Comparison of ENCODE assay signal across 8 cellular contexts in genomic region chr4:140152760-140153418, GRCh38. TPM values are rescaled to one million over a fixed set of nuclear protein-coding genes. Genes with fewer than 3 reads are reported as not detected.
DNase-seq lines count a peak whose midpoint lies in the region; ATAC-seq and TF ChIP-seq lines count a peak whose summit lies in the region.

No MANE protein-coding gene starts in this region.

- TF ChIP-seq CTCF in HCT116 (IDR thresholded peaks at IDR 0.05 in 2 of 3, conservative IDR thresholded peaks at IDR 0.05 in 1 of 3; ENCODE audit: borderline replicate concordance in 1 of 3, insufficient read depth in 1 of 3, low read depth in 2 of 3, low read length in 2 of 3) = no peak
- no peak for TF ChIP-seq CTCF in brain (conservative IDR thresholded peaks at IDR 0.05)

- H3K27me3 ChIP-seq in HCT116 (ENCODE audit: insufficient read depth, low read length) (no peaks in the 10 kb centered on the region), iPS-15b (ENCODE audit: control insufficient read depth, insufficient read depth, low read length) (no peaks in the 10 kb centered on the region)

- no peaks in the 10 kb centered on the region for H4K20me1 ChIP-seq in HCT116 (ENCODE audit: insufficient read depth)

- CTCF ChIA-PET in HCT116 (lab: Charles Lee) = interaction anchor here (1.0 to 1.2 kb wide), 2 partner anchors 100 to 207 kb away, joined by 3 to 6 read pairs; no protein-coding TSS in a partner anchor

- H3K79me2 ChIP-seq in HCT116 (ENCODE audit: insufficient read depth, low read length) = no peaks in the 10 kb centered on the region

- peaks cover 39% of the 10 kb centered on the region for H3K4me1 Mint-ChIP-seq in T-helper 2 cell treated with Interferon-gamma antibody and Interleukin-4, amounts not matched to agents 5 μg/mL and 100 μg/mL, for 36 hours (ENCODE audit: low read depth)
- H3K4me1 Mint-ChIP-seq in brain = peaks cover 31% of the 10 kb centered on the region

- H3K4me3 ChIP-seq in HCT116 (replicated peaks in 1 of 2; ENCODE audit: low read depth in 1 of 2, low read length in 2 of 2) (peak overlapping the region; percentile 70 to 80), iPS-15b (ENCODE audit: low read depth, low read length) (peak overlapping the region; percentile 81)

- TF ChIP-seq RAD21 in HCT116 (IDR thresholded peaks at IDR 0.05; ENCODE audit: low read depth) = no peak

- POLR2A ChIA-PET in HCT116 (lab: Charles Lee) = interaction anchor here (1.3 to 1.7 kb wide), 4 partner anchors 69 to 100 kb away, joined by 3 to 8 read pairs (median 4); no protein-coding TSS in a partner anchor

- peak overlapping the region; percentile 91 for H3K27ac Mint-ChIP-seq in T-helper 2 cell treated with Interferon-gamma antibody and Interleukin-4, amounts not matched to agents 5 μg/mL and 100 μg/mL, for 36 hours
- H3K27ac Mint-ChIP-seq in brain = peak overlapping the region; percentile 92 to 99 (median 96)

- ATAC-seq in HCT116 (no peak), sciatic nerve (peak; percentile 3), HG03135 (IDR thresholded peaks at IDR 0.05; ENCODE audit: unreplicated experiment) (no peak), GM18870 (IDR thresholded peaks at IDR 0.05; ENCODE audit: unreplicated experiment) (no peak)

- BruUV-seq in HCT116 (replicated peaks; lab: Mats Ljungman, UMichigan) = no TSS peak

- DNase-seq in AG08395 (ENCODE audit: low spot score) = peak; percentile 23
- DNase-seq in HCT116 (ENCODE audit: low read depth, low spot score) = no peak
- DNase-seq in T-helper 2 cell treated with Interferon-gamma antibody and Interleukin-4, amounts not matched to agents 5 μg/mL and 100 μg/mL, for 36 hours (ENCODE audit: low spot score) = peak; percentile 47
- DNase-seq in sciatic nerve (ENCODE audit: low spot score) = peak; percentile 79

- no peaks in the 10 kb centered on the region for H3K9me3 Mint-ChIP-seq in T-helper 2 cell treated with Interferon-gamma antibody and Interleukin-4, amounts not matched to agents 5 μg/mL and 100 μg/mL, for 36 hours
- peaks cover 0 to 5% (median 0%) of the 10 kb centered on the region in 5 experiments for H3K9me3 Mint-ChIP-seq in brain

- peak overlapping the region; percentile 94 for H3K4me3 Mint-ChIP-seq in T-helper 2 cell treated with Interferon-gamma antibody and Interleukin-4, amounts not matched to agents 5 μg/mL and 100 μg/mL, for 36 hours
- H3K4me3 Mint-ChIP-seq in brain = peak overlapping the region; percentile 95 to 99 (median 97)

- H3K36me3 ChIP-seq in HCT116 (ENCODE audit: control insufficient read depth in 1 of 2, insufficient read depth in 2 of 2, low read length in 2 of 2) (no peaks in the 10 kb centered on the region), iPS-15b (ENCODE audit: control insufficient read depth, insufficient read depth, low read length) (no peaks in the 10 kb centered on the region)

- peak overlapping the region; percentile 97 for H3K4me2 ChIP-seq in HCT116 (ENCODE audit: low read length)

- no peaks in the 10 kb centered on the region for H3K9me2 ChIP-seq in HCT116 (ENCODE audit: insufficient read depth)

- TF ChIP-seq POLR2A in HCT116 (IDR thresholded peaks at IDR 0.05; ENCODE audit: borderline replicate concordance, extremely low read depth, insufficient read depth, insufficient read length) = no peak

- H3K9ac ChIP-seq in HCT116 (ENCODE audit: low read length) = peak overlapping the region; percentile 69
- H3K9ac ChIP-seq in iPS-15b (ENCODE audit: low read depth, low read length) = no peak overlapping the region

- H3K27me3 Mint-ChIP-seq in T-helper 2 cell treated with Interferon-gamma antibody and Interleukin-4, amounts not matched to agents 5 μg/mL and 100 μg/mL, for 36 hours (ENCODE audit: low read depth) = peaks cover 41% of the 10 kb centered on the region
- peaks cover 17% of the 10 kb centered on the region for H3K27me3 Mint-ChIP-seq in brain

- intact Hi-C loops in HCT116 (cut with micrococcal nuclease) (loop anchor here (5.0 kb wide), 3 partner anchors 56 to 496 kb away; no protein-coding TSS in a partner anchor), sciatic nerve (cut with DNase I) (loop anchor here (5.0 to 10.0 kb wide), 2 partner anchors 99 to 418 kb away; no protein-coding TSS in a partner anchor)

- peak overlapping the region; percentile 19; the same call in 1 of the 2 replicates for H3K27ac ChIP-seq in HCT116 (ENCODE audit: low read depth, low read length)

- peak overlapping the region; percentile 88 for H2AFZ ChIP-seq in HCT116 (ENCODE audit: low read depth, low read length, poor library complexity, severe bottlenecking)

- no peaks in the 10 kb centered on the region for H3K36me3 Mint-ChIP-seq in T-helper 2 cell treated with Interferon-gamma antibody and Interleukin-4, amounts not matched to agents 5 μg/mL and 100 μg/mL, for 36 hours (ENCODE audit: low read depth)
- no peaks in the 10 kb centered on the region for H3K36me3 Mint-ChIP-seq in brain

- H3K9me3 ChIP-seq in HCT116 (ENCODE audit: control insufficient read depth in 1 of 2, insufficient read depth in 1 of 2, low read depth in 1 of 2, low read length in 2 of 2) (no peaks in the 10 kb centered on the region), iPS-15b (ENCODE audit: control insufficient read depth, insufficient read depth, low read length) (no peaks in the 10 kb centered on the region)

- H3K4me1 ChIP-seq in HCT116 (ENCODE audit: control insufficient read depth in 1 of 2, insufficient read depth in 2 of 2, low read length in 2 of 2) (peaks cover 8 to 30% of the 10 kb centered on the region in 2 experiments), iPS-15b (ENCODE audit: control insufficient read depth, insufficient read depth, low read length) (peaks cover 4% of the 10 kb centered on the region)

- RAD21 ChIA-PET in HCT116 (lab: Charles Lee; ENCODE audit: low non-redundant PET in 1 of 2, low total read pairs in 2 of 2, uncharacterized antibody in 2 of 2, unreplicated experiment in 2 of 2) = no interaction called here

TF ChIP-seq in HCT116, 20 proteins besides CTCF, POLR2A, EP300 and RAD21 (continues in another document):
- TF ChIP-seq SIN3A (IDR thresholded peaks at IDR 0.05; ENCODE audit: low read depth) (no peak), EZH2phosphoT487 (IDR thresholded peaks at IDR 0.05; ENCODE audit: borderline replicate concordance) (no peak), FOSL1 (IDR thresholded peaks at IDR 0.05; ENCODE audit: low read depth) (no peak), CBX3 (IDR thresholded peaks at IDR 0.05; ENCODE audit: low read depth) (no peak), SP1 (IDR thresholded peaks at IDR 0.05; ENCODE audit: low read depth) (no peak), MAX (IDR thresholded peaks at IDR 0.05) (no peak), REST (IDR thresholded peaks at IDR 0.05; ENCODE audit: low read depth) (no peak), ZFX (IDR thresholded peaks at IDR 0.05) (no peak), ATF3 (IDR thresholded peaks at IDR 0.05) (no peak), ZBTB33 (IDR thresholded peaks at IDR 0.05; ENCODE audit: extremely low read depth, insufficient replicate concordance, low read length) (no peak), ZNF274 (IDR thresholded peaks at IDR 0.05; ENCODE audit: low read depth, low read length) (no peak), TCF7L2 (IDR thresholded peaks at IDR 0.05; ENCODE audit: borderline replicate concordance, extremely low read depth, insufficient read depth, insufficient read length) (no peak)

RNA-seq across cellular contexts. Expression of gene MAML3, which starts 1.1 kb away (rescaled TPM):
- total RNA-seq in HCT116 (2021; ENCODE audit: unreplicated experiment) (3.1 TPM), sciatic nerve (11.0 TPM)
- 2.6 and 3.1 TPM in 2 replicates for polyA plus RNA-seq in HCT116 (2012)
- 9.4 TPM for polyA plus RNA-seq in brain (ENCODE audit: insufficient read depth, low read depth, low replicate concordance)
